1 cellular context compared by ENCODE assay signal in genomic region chr4:55819634-55820033, GRCh38.
A peak's percentile ranks its signal among the peaks of the same experiment; 100 is the strongest.
TF ChIP-seq lines count a peak whose summit lies in the region.

A gene with protein sequence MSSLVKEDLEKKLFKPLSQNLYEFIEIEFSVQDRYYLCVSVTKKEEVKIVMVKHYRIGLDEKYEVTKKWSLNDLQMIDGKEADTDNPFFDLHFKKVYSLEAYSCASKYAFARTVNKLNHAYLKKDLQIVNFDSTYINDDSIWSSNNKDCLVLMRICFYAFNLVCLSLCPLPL (plus strand): TSS chr4:55819790. CDS start chr4:55820027, 237 bp downstream.

TF ChIP-seq in GM23338, 12 proteins besides CTCF, POLR2A, EP300 and RAD21:
- TF ChIP-seq, protein P1, sequence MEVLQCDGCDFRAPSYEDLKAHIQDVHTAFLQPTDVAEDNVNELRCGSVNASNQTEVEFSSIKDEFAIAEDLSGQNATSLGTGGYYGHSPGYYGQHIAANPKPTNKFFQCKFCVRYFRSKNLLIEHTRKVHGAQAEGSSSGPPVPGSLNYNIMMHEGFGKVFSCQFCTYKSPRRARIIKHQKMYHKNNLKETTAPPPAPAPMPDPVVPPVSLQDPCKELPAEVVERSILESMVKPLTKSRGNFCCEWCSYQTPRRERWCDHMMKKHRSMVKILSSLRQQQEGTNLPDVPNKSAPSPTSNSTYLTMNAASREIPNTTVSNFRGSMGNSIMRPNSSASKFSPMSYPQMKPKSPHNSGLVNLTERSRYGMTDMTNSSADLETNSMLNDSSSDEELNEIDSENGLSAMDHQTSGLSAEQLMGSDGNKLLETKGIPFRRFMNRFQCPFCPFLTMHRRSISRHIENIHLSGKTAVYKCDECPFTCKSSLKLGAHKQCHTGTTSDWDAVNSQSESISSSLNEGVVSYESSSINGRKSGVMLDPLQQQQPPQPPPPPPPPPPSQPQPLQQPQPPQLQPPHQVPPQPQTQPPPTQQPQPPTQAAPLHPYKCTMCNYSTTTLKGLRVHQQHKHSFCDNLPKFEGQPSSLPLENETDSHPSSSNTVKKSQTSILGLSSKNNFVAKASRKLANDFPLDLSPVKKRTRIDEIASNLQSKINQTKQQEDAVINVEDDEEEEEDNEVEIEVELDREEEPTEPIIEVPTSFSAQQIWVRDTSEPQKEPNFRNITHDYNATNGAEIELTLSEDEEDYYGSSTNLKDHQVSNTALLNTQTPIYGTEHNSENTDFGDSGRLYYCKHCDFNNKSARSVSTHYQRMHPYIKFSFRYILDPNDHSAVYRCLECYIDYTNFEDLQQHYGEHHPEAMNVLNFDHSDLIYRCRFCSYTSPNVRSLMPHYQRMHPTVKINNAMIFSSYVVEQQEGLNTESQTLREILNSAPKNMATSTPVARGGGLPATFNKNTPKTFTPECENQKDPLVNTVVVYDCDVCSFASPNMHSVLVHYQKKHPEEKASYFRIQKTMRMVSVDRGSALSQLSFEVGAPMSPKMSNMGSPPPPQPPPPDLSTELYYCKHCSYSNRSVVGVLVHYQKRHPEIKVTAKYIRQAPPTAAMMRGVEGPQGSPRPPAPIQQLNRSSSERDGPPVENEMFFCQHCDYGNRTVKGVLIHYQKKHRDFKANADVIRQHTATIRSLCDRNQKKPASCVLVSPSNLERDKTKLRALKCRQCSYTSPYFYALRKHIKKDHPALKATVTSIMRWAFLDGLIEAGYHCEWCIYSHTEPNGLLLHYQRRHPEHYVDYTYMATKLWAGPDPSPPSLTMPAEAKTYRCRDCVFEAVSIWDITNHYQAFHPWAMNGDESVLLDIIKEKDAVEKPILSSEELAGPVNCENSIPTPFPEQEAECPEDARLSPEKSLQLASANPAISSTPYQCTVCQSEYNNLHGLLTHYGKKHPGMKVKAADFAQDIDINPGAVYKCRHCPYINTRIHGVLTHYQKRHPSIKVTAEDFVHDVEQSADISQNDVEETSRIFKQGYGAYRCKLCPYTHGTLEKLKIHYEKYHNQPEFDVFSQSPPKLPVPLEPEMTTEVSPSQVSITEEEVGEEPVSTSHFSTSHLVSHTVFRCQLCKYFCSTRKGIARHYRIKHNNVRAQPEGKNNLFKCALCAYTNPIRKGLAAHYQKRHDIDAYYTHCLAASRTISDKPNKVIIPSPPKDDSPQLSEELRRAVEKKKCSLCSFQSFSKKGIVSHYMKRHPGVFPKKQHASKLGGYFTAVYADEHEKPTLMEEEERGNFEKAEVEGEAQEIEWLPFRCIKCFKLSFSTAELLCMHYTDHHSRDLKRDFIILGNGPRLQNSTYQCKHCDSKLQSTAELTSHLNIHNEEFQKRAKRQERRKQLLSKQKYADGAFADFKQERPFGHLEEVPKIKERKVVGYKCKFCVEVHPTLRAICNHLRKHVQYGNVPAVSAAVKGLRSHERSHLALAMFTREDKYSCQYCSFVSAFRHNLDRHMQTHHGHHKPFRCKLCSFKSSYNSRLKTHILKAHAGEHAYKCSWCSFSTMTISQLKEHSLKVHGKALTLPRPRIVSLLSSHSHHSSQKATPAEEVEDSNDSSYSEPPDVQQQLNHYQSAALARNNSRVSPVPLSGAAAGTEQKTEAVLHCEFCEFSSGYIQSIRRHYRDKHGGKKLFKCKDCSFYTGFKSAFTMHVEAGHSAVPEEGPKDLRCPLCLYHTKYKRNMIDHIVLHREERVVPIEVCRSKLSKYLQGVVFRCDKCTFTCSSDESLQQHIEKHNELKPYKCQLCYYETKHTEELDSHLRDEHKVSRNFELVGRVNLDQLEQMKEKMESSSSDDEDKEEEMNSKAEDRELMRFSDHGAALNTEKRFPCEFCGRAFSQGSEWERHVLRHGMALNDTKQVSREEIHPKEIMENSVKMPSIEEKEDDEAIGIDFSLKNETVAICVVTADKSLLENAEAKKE (CRISPR knock-in tag; IDR thresholded peaks at IDR 0.05) = 0 out of 2 replicates have a peak, but pooled peaks have one; percentile 22
- peak; percentile 65 for TF ChIP-seq CREB1 (CRISPR knock-in tag; IDR thresholded peaks at IDR 0.05; ENCODE audit: low read depth)
- no peak for TF ChIP-seq JUNB (IDR thresholded peaks at IDR 0.05; ENCODE audit: unreplicated experiment)
- TF ChIP-seq NANOG (IDR thresholded peaks at IDR 0.05; ENCODE audit: borderline replicate concordance) = no peak
TF ChIP-seq in GM23338: peak in this region for 2.
